In genomic region chr10:58590152-58590551, GRCh38 we compare ENCODE assay signal across 11 cellular contexts.
A peak's percentile ranks its signal among the peaks of the same experiment; 100 is the strongest.
DNase-seq lines count a peak whose midpoint lies in the region; FAIRE-seq and TF ChIP-seq lines count a peak whose summit lies in the region.
"Had no signal": no experiment of that assay in that cellular context is flagged by ENCODE, and none has a peak within 500 bp of the region (broad histone marks: within the 10 kb centered on the region; RNA-seq: fewer than 3 reads in every experiment).

No MANE protein-coding gene starts in this region.

- DNase-seq in ACHN: peak; percentile 66
- DNase-seq in LNCaP clone FGC (ENCODE audit: low read depth): peak; percentile 54
- peak; percentile 15 for DNase-seq in medulla oblongata (ENCODE audit: extremely low spot score)
- DNase-seq in MV-4-11 (lab: John Stamatoyannopoulos, UW): no peak
- DNase-seq in GM20000 (ENCODE audit: low spot score): no peak
- no peak for DNase-seq in NCI-H128 (lab: John Stamatoyannopoulos, UW; ENCODE audit: unreplicated experiment)
- no peak for DNase-seq in NOMO-1 treated with DMSO at 0.1 percent for 48 hours (lab: John Stamatoyannopoulos, UW; ENCODE audit: unreplicated experiment)
- DNase-seq: COR-L47; islet precursor cell; stimulated activated CD4-positive, alpha-beta T cell treated with anti-CD3 and anti-CD28 coated beads, Interleukin-4, amount 100 ng/mL, for 24 hours had no signal

- FAIRE-seq in endometrium (lab: Jason Lieb, UNC): peak; percentile 84

- H3K4me3 ChIP-seq in LNCaP clone FGC (ENCODE audit: low read depth, low read length): no peak overlapping the region

- TF ChIP-seq CTCF in LNCaP clone FGC (IDR thresholded peaks at IDR 0.05; ENCODE audit: control insufficient read depth, extremely low read depth, insufficient read depth): no peak
- no peak for TF ChIP-seq CTCF in GM20000 (IDR thresholded peaks at IDR 0.05; ENCODE audit: extremely low read depth, missing control alignments)

- in situ Hi-C loops in ACHN (cut with HindIII; ENCODE audit: low pct_ligation_motif_present, low pct_unique_long_range_greater_than_20kb, low sequenced_read_pairs): no loop called here

Comparison
In these comparisons a context has a peak if more than half of its experiments do, and no peak if none do; other contexts are left out.
1. DNase-seq: peak in ACHN (single experiment), LNCaP clone FGC (single experiment) and medulla oblongata (single experiment); none in MV-4-11 (single experiment), GM20000 (single experiment), NCI-H128 (single experiment) and NOMO-1 treated with DMSO at 0.1 percent for 48 hours (single experiment).